8 cellular contexts compared by ENCODE assay signal in genomic region chrX:20267924-20268701, GRCh38. TPM values are rescaled to one million over a fixed set of nuclear protein-coding genes. Genes with fewer than 3 reads are reported as not detected.
DNase-seq lines count a peak whose midpoint lies in the region; ATAC-seq and TF ChIP-seq lines count a peak whose summit lies in the region.

No MANE protein-coding gene starts in this region.

- peaks cover 12% of the 10 kb centered on the region for H3K4me1 Mint-ChIP-seq in activated naive CD8-positive, alpha-beta T cell treated with anti-CD3 and anti-CD28 coated beads, Interleukin-2, amount 10 ng/mL, durations not matched to agents 7 days and 5 days

- H3K4me1 ChIP-seq in MM.1S (ENCODE audit: low read length) (peaks cover 10% of the 10 kb centered on the region; the same call in 1 of the 2 replicates), cardiac muscle cell (ENCODE audit: low read depth) (no peaks in the 10 kb centered on the region)

- no peaks in the 10 kb centered on the region for H4K20me1 ChIP-seq in MM.1S (ENCODE audit: insufficient read depth, low read length)

- H3K9me3 Mint-ChIP-seq in activated naive CD8-positive, alpha-beta T cell treated with anti-CD3 and anti-CD28 coated beads, Interleukin-2, amount 10 ng/mL, durations not matched to agents 7 days and 5 days: no peaks in the 10 kb centered on the region

- no peak overlapping the region for H3K27ac ChIP-seq in MM.1S (ENCODE audit: low read length)
- no peak overlapping the region for H3K27ac ChIP-seq in cardiac muscle cell

- no peak for ATAC-seq in activated naive CD8-positive, alpha-beta T cell treated with anti-CD3 and anti-CD28 coated beads, Interleukin-2, amount 10 ng/mL, durations not matched to agents 7 days and 5 days (ENCODE audit: low read depth)
- no peak for ATAC-seq in HG03095 (IDR thresholded peaks at IDR 0.05; ENCODE audit: unreplicated experiment)
- ATAC-seq in GM21723 (IDR thresholded peaks at IDR 0.05; ENCODE audit: unreplicated experiment): no peak

- no peaks in the 10 kb centered on the region for H3K9me2 ChIP-seq in MM.1S (replicated peaks; ENCODE audit: insufficient read depth, low read length)

- H3K79me2 ChIP-seq in MM.1S (ENCODE audit: low read length): peaks cover 32% of the 10 kb centered on the region

- H3K27ac Mint-ChIP-seq in activated naive CD8-positive, alpha-beta T cell treated with anti-CD3 and anti-CD28 coated beads, Interleukin-2, amount 10 ng/mL, durations not matched to agents 7 days and 5 days: no peak overlapping the region

- DNase-seq in AG20443 (ENCODE audit: low spot score): peak; percentile 18
- DNase-seq in MM.1S: no peak
- no peak for DNase-seq in activated naive CD8-positive, alpha-beta T cell treated with anti-CD3 and anti-CD28 coated beads, Interleukin-2, amount 10 ng/mL, durations not matched to agents 7 days and 5 days
- DNase-seq in cardiac muscle cell (ENCODE audit: low read depth in 1 of 2, low spot score in 1 of 2): peak; percentile 21 to 63
- DNase-seq in occipital lobe (lab: John Stamatoyannopoulos, UW): peak; percentile 12
- DNase-seq in SHP77 treated with DMSO at 0.1 percent for 48 hours (lab: John Stamatoyannopoulos, UW): no peak

- H3K27me3 ChIP-seq in MM.1S (replicated peaks; ENCODE audit: insufficient read depth, low read length) (no peaks in the 10 kb centered on the region), cardiac muscle cell (peaks cover 23% of the 10 kb centered on the region)

- H3K36me3 ChIP-seq in MM.1S (replicated peaks; ENCODE audit: insufficient read depth, low read length) (no peaks in the 10 kb centered on the region), cardiac muscle cell (no peaks in the 10 kb centered on the region)

- H3K4me3 ChIP-seq in MM.1S (ENCODE audit: low read length) (peak overlapping the region; percentile 69; the same call in 1 of the 2 replicates), cardiac muscle cell (peak overlapping the region; percentile 81)

- peak overlapping the region; percentile 68; the same call in 1 of the 2 replicates for H3K4me2 ChIP-seq in MM.1S (ENCODE audit: low read depth, low read length)

- TF ChIP-seq CTCF in MM.1S (IDR thresholded peaks at IDR 0.05; ENCODE audit: low read length): no peak
- no peak for TF ChIP-seq CTCF in cardiac muscle cell (IDR thresholded peaks at IDR 0.05; ENCODE audit: low read depth, low read length)

- peaks cover 3% of the 10 kb centered on the region for H3F3A ChIP-seq in MM.1S (ENCODE audit: insufficient read depth, low read length)

- H3K36me3 Mint-ChIP-seq in activated naive CD8-positive, alpha-beta T cell treated with anti-CD3 and anti-CD28 coated beads, Interleukin-2, amount 10 ng/mL, durations not matched to agents 7 days and 5 days: peaks cover 1% of the 10 kb centered on the region

- no peaks in the 10 kb centered on the region for H3K27me3 Mint-ChIP-seq in activated naive CD8-positive, alpha-beta T cell treated with anti-CD3 and anti-CD28 coated beads, Interleukin-2, amount 10 ng/mL, durations not matched to agents 7 days and 5 days

- H3K9ac ChIP-seq in MM.1S (ENCODE audit: low read length): no peak overlapping the region

- POLR2A ChIA-PET in activated naive CD8-positive, alpha-beta T cell treated with anti-CD3 and anti-CD28 coated beads, Interleukin-2, amount 10 ng/mL, durations not matched to agents 7 days and 5 days (lab: Charles Lee): no interaction called here

- no peaks in the 10 kb centered on the region for H3K9me3 ChIP-seq in MM.1S (replicated peaks; ENCODE audit: insufficient read depth, low read length)
- no peaks in the 10 kb centered on the region for H3K9me3 ChIP-seq in cardiac muscle cell (ENCODE audit: low read depth)

- H3K4me3 Mint-ChIP-seq in activated naive CD8-positive, alpha-beta T cell treated with anti-CD3 and anti-CD28 coated beads, Interleukin-2, amount 10 ng/mL, durations not matched to agents 7 days and 5 days: peak overlapping the region; percentile 86

- peak overlapping the region; percentile 75 for H2AFZ ChIP-seq in MM.1S (ENCODE audit: low read length)

RNA-seq across cellular contexts. Expression of gene RPS6KA3, which starts 1.4 kb away (rescaled TPM):
- total RNA-seq in activated naive CD8-positive, alpha-beta T cell treated with anti-CD3 and anti-CD28 coated beads, Interleukin-2, amount 10 ng/mL, durations not matched to agents 7 days and 5 days: 10 to 100 TPM; 92.3 to 99.7 TPM
- 5.3 and 6.5 TPM in 2 replicates for total RNA-seq in cardiac muscle cell
- 7.1 and 9.0 TPM in 2 replicates for polyA plus RNA-seq in cardiac muscle cell
- 35.7 TPM for total RNA-seq in occipital lobe

Comparison
In these comparisons a context has a peak if more than half of its experiments do, and no peak if none do; other contexts are left out.
1. DNase-seq: peak in AG20443 (single experiment), cardiac muscle cell (2 of 2) and occipital lobe (single experiment); none in MM.1S (single experiment), activated naive CD8-positive, alpha-beta T cell treated with anti-CD3 and anti-CD28 coated beads, Interleukin-2, amount 10 ng/mL, durations not matched to agents 7 days and 5 days (single experiment) and SHP77 treated with DMSO at 0.1 percent for 48 hours (single experiment).